Comparison of ENCODE assay signal across 8 cellular contexts in the genomic region with DNA sequence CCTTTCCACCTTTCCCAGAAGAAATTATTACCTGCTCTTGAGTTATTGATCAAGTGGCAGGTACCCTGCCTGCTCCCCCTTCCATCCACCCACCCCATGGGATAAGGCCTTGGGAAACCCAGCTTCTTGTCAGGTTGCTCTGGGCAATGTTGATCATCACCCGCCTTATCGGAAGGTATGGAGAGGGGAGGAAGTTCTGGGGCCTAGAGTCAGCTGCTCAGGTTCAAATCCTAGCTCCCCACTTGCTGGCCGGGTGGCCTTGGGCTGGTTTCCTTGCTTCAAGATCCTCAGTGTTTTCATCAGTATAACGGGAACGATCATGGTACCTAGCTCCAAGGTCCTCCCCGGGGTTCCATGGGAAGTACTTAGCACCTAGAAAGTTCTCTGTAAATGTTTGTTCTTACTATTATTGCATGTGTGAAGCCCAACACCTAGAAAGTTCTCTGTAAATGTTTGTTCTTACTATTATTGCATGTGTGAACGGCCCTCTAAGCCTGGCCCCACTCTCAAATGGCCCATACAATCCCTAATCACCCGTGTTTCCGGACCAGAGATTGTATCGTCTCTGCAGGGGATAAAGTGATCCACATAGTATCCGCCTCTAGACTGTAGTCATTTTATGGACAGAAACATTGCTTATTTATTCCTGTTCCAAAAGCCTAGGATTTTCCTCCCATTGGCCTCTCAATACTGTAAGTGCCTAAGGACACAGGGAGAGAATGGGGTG. TPM values are rescaled to one million over a fixed set of nuclear protein-coding genes. Genes with fewer than 3 reads are reported as not detected.
DNase-seq lines count a peak whose midpoint lies in the region; ATAC-seq and TF ChIP-seq lines count a peak whose summit lies in the region.

No MANE protein-coding gene starts in this region.

- H3K27me3 ChIP-seq in BLaER1: peaks cover 46% of the 10 kb centered on the region
- H3K27me3 ChIP-seq in left lung: peaks cover 14 to 58% of the 10 kb centered on the region in 2 donors

- H3K27ac Mint-ChIP-seq in natural killer cell treated with Interleukin-12 subunit alpha and Interleukin-12 subunit beta and Interleukin-15 and Interleukin-18, amount 100 ng/mL, for 72 hours: peak overlapping the region; percentile 75 to 87

- H3K9me3 Mint-ChIP-seq in natural killer cell treated with Interleukin-12 subunit alpha and Interleukin-12 subunit beta and Interleukin-15 and Interleukin-18, amount 100 ng/mL, for 72 hours: no peaks in the 10 kb centered on the region

- H3K4me1 ChIP-seq in BLaER1 (peaks cover 48% of the 10 kb centered on the region), left lung (peaks cover 6 to 67% of the 10 kb centered on the region in 2 donors)

- H3K36me3 ChIP-seq in BLaER1: no peaks in the 10 kb centered on the region
- no peaks in the 10 kb centered on the region for H3K36me3 ChIP-seq in left lung

- no peaks in the 10 kb centered on the region for H3K27me3 Mint-ChIP-seq in natural killer cell treated with Interleukin-12 subunit alpha and Interleukin-12 subunit beta and Interleukin-15 and Interleukin-18, amount 100 ng/mL, for 72 hours

- peaks cover 32 to 45% of the 10 kb centered on the region in 2 donors for H3K4me1 Mint-ChIP-seq in natural killer cell treated with Interleukin-12 subunit alpha and Interleukin-12 subunit beta and Interleukin-15 and Interleukin-18, amount 100 ng/mL, for 72 hours (ENCODE audit: low read depth in 2 of 2)

- H3K9me3 ChIP-seq in BLaER1: no peaks in the 10 kb centered on the region
- H3K9me3 ChIP-seq in left lung: no peaks in the 10 kb centered on the region

- intact Hi-C loops in left lung (cut with DNase I): loop anchor here in 1 of 2 donors (10.0 kb wide), 1 partner anchor 54 kb away; no protein-coding TSS in a partner anchor

- H3K9ac ChIP-seq in BLaER1: peak overlapping the region; percentile 81

- TF ChIP-seq CTCF in coronary artery (IDR thresholded peaks at IDR 0.05) (no peak), left lung (IDR thresholded peaks at IDR 0.05) (no peak)

- H3K4me3 ChIP-seq in BLaER1 (peak overlapping the region; percentile 79), coronary artery (peak overlapping the region; percentile 84), left lung (peak overlapping the region in 1 of 2 donors; percentile 67)

- H3K4me3 Mint-ChIP-seq in natural killer cell treated with Interleukin-12 subunit alpha and Interleukin-12 subunit beta and Interleukin-15 and Interleukin-18, amount 100 ng/mL, for 72 hours: peak overlapping the region; percentile 70

- no peaks in the 10 kb centered on the region for H3K36me3 Mint-ChIP-seq in natural killer cell treated with Interleukin-12 subunit alpha and Interleukin-12 subunit beta and Interleukin-15 and Interleukin-18, amount 100 ng/mL, for 72 hours

- H3K27ac ChIP-seq in BLaER1 (peak overlapping the region; percentile 80; the same call in 1 of the 2 replicates), coronary artery (peak overlapping the region; percentile 69 to 87), left lung (peak overlapping the region in 1 of 2 donors; percentile 97)

- no peak for ATAC-seq in natural killer cell treated with Interleukin-12 subunit alpha and Interleukin-12 subunit beta and Interleukin-15 and Interleukin-18, amount 100 ng/mL, for 72 hours
- no peak for ATAC-seq in left lung

- DNase-seq in HuH-7.5 (ENCODE audit: low spot score) (peak; percentile 61), coronary artery (ENCODE audit: low spot score) (peak; percentile 28), foreskin melanocyte (no peak), left lung (no peak), NCI-H1092 (lab: John Stamatoyannopoulos, UW) (no peak), NOMO-1 treated with dmso at 0.1 percent for 144 hours (lab: John Stamatoyannopoulos, UW; ENCODE audit: unreplicated experiment) (no peak)
- DNase-seq in natural killer cell treated with Interleukin-12 subunit alpha and Interleukin-12 subunit beta and Interleukin-15 and Interleukin-18, amount 100 ng/mL, for 72 hours (ENCODE audit: low spot score): no peak

- H3K4me2 ChIP-seq in BLaER1: peak overlapping the region; percentile 98

- peaks cover 24% of the 10 kb centered on the region for H4K20me1 ChIP-seq in BLaER1

RNA-seq across cellular contexts. Expression of a gene that starts 1.1 kb away (rescaled TPM):
- total RNA-seq in natural killer cell treated with Interleukin-12 subunit alpha and Interleukin-12 subunit beta and Interleukin-15 and Interleukin-18, amount 100 ng/mL, for 72 hours: 100 to 1,000 TPM; 132 to 167 TPM
- total RNA-seq in left lung: 100 to 1,000 TPM in 1 of 2 donors, 10 to 100 TPM in 1; 40.6 to 111 TPM

Comparison
In these comparisons a context has a peak if more than half of its experiments do, and no peak if none do; other contexts are left out.
1. DNase-seq: peak in HuH-7.5 (single experiment) and coronary artery (single experiment); none in natural killer cell treated with Interleukin-12 subunit alpha and Interleukin-12 subunit beta and Interleukin-15 and Interleukin-18, amount 100 ng/mL, for 72 hours (single experiment), foreskin melanocyte (single experiment), left lung (0 of 2), NCI-H1092 (single experiment) and NOMO-1 treated with dmso at 0.1 percent for 144 hours (single experiment).